7 cellular contexts compared by ENCODE assay signal in genomic region chr14:93114713-93115068, GRCh38. TPM values are rescaled to one million over a fixed set of nuclear protein-coding genes. Genes with fewer than 3 reads are reported as not detected.
DNase-seq lines count a peak whose midpoint lies in the region; ATAC-seq and TF ChIP-seq lines count a peak whose summit lies in the region.

No MANE protein-coding gene starts in this region.

- DNase-seq in PC-3 (no peak), epithelial cell of proximal tubule (ENCODE audit: low read depth) (no peak), neuronal stem cell (ENCODE audit: low spot score) (peak; percentile 11), KBM-7 (no peak), SW 1271 (lab: John Stamatoyannopoulos, UW) (no peak), Ammon's horn (ENCODE audit: low spot score) (no peak)

- H2BK5ac ChIP-seq in neuronal stem cell (ENCODE audit: low read length), result no peak overlapping the region

- no peak overlapping the region for H3K23ac ChIP-seq in neuronal stem cell (ENCODE audit: low read depth, low read length, poor library complexity)

- H3K27me3 ChIP-seq in PC-3 (ENCODE audit: low read length), result no peaks in the 10 kb centered on the region
- H3K27me3 ChIP-seq in neuronal stem cell (ENCODE audit: control insufficient read depth in 3 of 3, insufficient read depth in 3 of 3, low read depth in 1 of 3, low read length in 3 of 3), result peaks cover 0 to 14% (median 0%) of the 10 kb centered on the region in 3 experiments

- H4K20me1 ChIP-seq in PC-3 (ENCODE audit: low read length), result no peaks in the 10 kb centered on the region

- H4K91ac ChIP-seq in neuronal stem cell (ENCODE audit: low read depth, low read length, poor library complexity), result no peak overlapping the region

- POLR2A ChIA-PET in PC-3 (lab: Charles Lee; ENCODE audit: unreplicated experiment), result interaction anchor here (0.9 kb wide), 1 partner anchor 23 kb away, joined by 6 read pairs; no protein-coding TSS in a partner anchor

- in situ Hi-C loops in KBM-7 (cut with MboI; ENCODE audit: low pct_unique_long_range_greater_than_20kb, low sequenced_read_pairs), result no loop called here

- no peak overlapping the region for H3K14ac ChIP-seq in neuronal stem cell (ENCODE audit: low read length)

- peak; percentile 4 for ATAC-seq in GM21360 (IDR thresholded peaks at IDR 0.05; ENCODE audit: unreplicated experiment)
- no peak for ATAC-seq in PC-3

- peaks cover 21% of the 10 kb centered on the region for H3K4me1 ChIP-seq in PC-3 (ENCODE audit: insufficient read depth, low read length)
- H3K4me1 ChIP-seq in neuronal stem cell (ENCODE audit: control insufficient read depth in 2 of 2, insufficient read depth in 1 of 2, low read depth in 1 of 2, low read length in 2 of 2), result peaks cover 15 to 17% of the 10 kb centered on the region in 2 donors

- H2AK5ac ChIP-seq in neuronal stem cell (ENCODE audit: low read depth, low read length), result peak overlapping the region; percentile 8

- H3K9me3 ChIP-seq in PC-3 (ENCODE audit: low read length) (no peaks in the 10 kb centered on the region), neuronal stem cell (replicated peaks in 1 of 2; ENCODE audit: control insufficient read depth in 2 of 2, insufficient read depth in 1 of 2, low read depth in 1 of 2, low read length in 2 of 2) (no peaks in the 10 kb centered on the region)

- H3K36me3 ChIP-seq in PC-3 (ENCODE audit: low read depth, low read length) (no peaks in the 10 kb centered on the region), neuronal stem cell (replicated peaks in 1 of 2; ENCODE audit: control insufficient read depth in 2 of 2, insufficient read depth in 2 of 2, low read length in 2 of 2) (no peaks in the 10 kb centered on the region)

- H4K8ac ChIP-seq in neuronal stem cell (ENCODE audit: low read depth, low read length), result no peak overlapping the region

- no peak overlapping the region for H2BK120ac ChIP-seq in neuronal stem cell (ENCODE audit: low read depth, low read length)

- TF ChIP-seq CTCF in PC-3 (conservative IDR thresholded peaks at IDR 0.05; ENCODE audit: low read depth, low read length), result no peak
- no peak for TF ChIP-seq CTCF in epithelial cell of proximal tubule (conservative IDR thresholded peaks at IDR 0.05; ENCODE audit: low read depth, low read length)

- H3K9me2 ChIP-seq in PC-3 (replicated peaks; ENCODE audit: low read length), result no peaks in the 10 kb centered on the region

- WGBS in neuronal stem cell (ENCODE audit: extremely low coverage in 2 of 2, insufficient read length in 2 of 2, insufficient replicate concordance in 1 of 2), 2 donors, result no CpG with 5 or more reads among the region's 38 CpGs

- H3K9ac ChIP-seq in PC-3 (ENCODE audit: low read length), result peak overlapping the region; percentile 64
- H3K9ac ChIP-seq in neuronal stem cell (ENCODE audit: low read depth, low read length, poor library complexity), result peak overlapping the region; percentile 80

- no peak overlapping the region for H3K27ac ChIP-seq in PC-3 (ENCODE audit: low read length)
- no peak overlapping the region for H3K27ac ChIP-seq in neuronal stem cell (replicated peaks; ENCODE audit: low read length)

- peak overlapping the region; percentile 98 for H3K4me2 ChIP-seq in PC-3 (ENCODE audit: low read length)
- H3K4me2 ChIP-seq in neuronal stem cell (ENCODE audit: insufficient read depth, low read length, poor library complexity, severe bottlenecking), result peak overlapping the region; percentile 94

- BruUV-seq in PC-3 (replicated peaks; lab: Mats Ljungman, UMichigan), result TSS peak; percentile 29

- H2BK15ac ChIP-seq in neuronal stem cell (ENCODE audit: low read length), result no peak overlapping the region

- H3F3A ChIP-seq in PC-3 (ENCODE audit: low read length, unreplicated experiment), result no peaks in the 10 kb centered on the region

- H3K18ac ChIP-seq in neuronal stem cell (ENCODE audit: low read length), result peak overlapping the region; percentile 95

- no peak overlapping the region for H3K4ac ChIP-seq in neuronal stem cell (ENCODE audit: low read length)

- H3K79me2 ChIP-seq in PC-3 (ENCODE audit: low read length), result peaks cover 53% of the 10 kb centered on the region

- H2AFZ ChIP-seq in PC-3 (ENCODE audit: low read length) (peak overlapping the region; percentile 83), neuronal stem cell (ENCODE audit: low read length) (peak overlapping the region; percentile 95)

- no peaks in the 10 kb centered on the region for H3K79me1 ChIP-seq in neuronal stem cell (ENCODE audit: low read depth, low read length)

- peak overlapping the region; percentile 94 for H3K4me3 ChIP-seq in PC-3 (ENCODE audit: low read length)
- peak overlapping the region; percentile 60 for H3K4me3 ChIP-seq in epithelial cell of proximal tubule (ENCODE audit: low read depth, low read length)
- peak overlapping the region; percentile 71 to 95 for H3K4me3 ChIP-seq in neuronal stem cell (ENCODE audit: low read length in 2 of 2)

- intact Hi-C loops in PC-3 (cut with micrococcal nuclease), result loop anchor here (10.0 kb wide), 1 partner anchor 60 kb away; no protein-coding TSS in a partner anchor

- H2BK12ac ChIP-seq in neuronal stem cell (ENCODE audit: low read length), result no peak overlapping the region

- CTCF ChIA-PET in PC-3 (lab: Charles Lee), result interaction anchor here (1.0 to 2.4 kb wide), 2 partner anchors 23 to 162 kb away, joined by 4 to 15 read pairs; no protein-coding TSS in a partner anchor

RNA-seq across cellular contexts. Expression of gene ITPK1, which starts 1.0 kb away (rescaled TPM):
- total RNA-seq in PC-3 (2014; rRNA removed) (66.2 and 81.1 TPM in 2 replicates), epithelial cell of proximal tubule (22.7 and 33.7 TPM in 2 replicates)
- 22.2 TPM for polyA plus RNA-seq in neuronal stem cell (2013, experiment 1 of 2)
- 24.0 TPM for polyA plus RNA-seq in neuronal stem cell (2013, experiment 2 of 2)
